9 cellular contexts compared by ENCODE assay signal in the genomic region with DNA sequence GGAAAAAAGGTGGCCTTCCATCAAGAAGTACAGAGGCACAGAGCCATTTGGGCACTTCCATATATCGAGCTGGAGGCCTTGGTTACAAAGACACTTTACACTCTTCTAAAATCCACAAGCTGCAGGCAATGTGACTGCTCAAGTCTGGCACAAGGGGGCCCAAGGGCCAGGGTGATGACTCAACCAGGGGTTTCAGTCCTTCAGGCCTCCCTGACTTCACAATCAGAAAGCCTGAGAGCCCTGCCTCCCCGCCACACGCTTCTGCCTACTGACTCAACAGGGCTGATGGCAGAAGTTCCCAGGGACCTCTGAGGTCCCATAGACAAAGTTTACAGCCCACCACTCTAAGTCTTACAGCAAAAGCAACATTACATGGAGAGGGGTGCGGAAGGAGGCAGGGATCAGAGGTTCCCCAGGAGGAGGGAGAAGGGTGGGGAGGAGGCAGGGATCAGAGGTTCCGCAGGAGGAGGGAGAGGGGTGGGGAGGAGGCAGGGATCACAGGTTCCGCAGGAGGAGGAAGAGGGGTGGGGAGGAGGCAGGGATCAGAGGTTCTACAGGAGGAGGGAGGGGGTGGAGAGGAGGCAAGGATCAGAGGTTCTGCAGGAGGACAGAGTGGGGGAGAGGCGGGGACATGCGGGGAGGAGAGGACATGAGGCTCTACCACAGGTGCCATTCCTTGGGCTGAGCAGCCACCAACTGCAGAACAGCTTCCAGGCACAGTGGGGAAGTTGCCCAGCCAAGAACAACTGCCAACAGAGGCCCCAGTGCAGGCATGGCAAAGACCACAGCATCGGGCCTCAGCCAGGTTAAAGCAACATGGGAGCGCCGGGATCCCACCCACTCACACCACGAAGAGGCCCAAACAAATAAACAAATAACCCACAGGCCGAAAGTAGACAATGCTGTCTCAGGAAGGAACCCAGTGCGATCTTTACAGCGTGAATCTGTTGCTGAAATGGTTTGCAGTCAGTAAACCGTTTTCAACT. TPM values are rescaled to one million over a fixed set of nuclear protein-coding genes. Genes with fewer than 3 reads are reported as not detected.
DNase-seq lines count a peak whose midpoint lies in the region; ATAC-seq and TF ChIP-seq lines count a peak whose summit lies in the region.
"Had no signal": no experiment of that assay in that cellular context is flagged by ENCODE, and none has a peak within 500 bp of the region (broad histone marks: within the 10 kb centered on the region; RNA-seq: fewer than 3 reads in every experiment).

No MANE protein-coding gene starts in this region.

- intact Hi-C loops in OCI-LY7 (cut with micrococcal nuclease; ENCODE audit: unreplicated experiment) (no loop called here), Right ventricle myocardium inferior (cut with DNase I) (no loop called here)

- TF ChIP-seq CTCF in fibroblast of mammary gland (conservative IDR thresholded peaks at IDR 0.05; ENCODE audit: control insufficient read depth, insufficient read depth, low read depth, low read length) (peak; percentile 7), OCI-LY7 (conservative IDR thresholded peaks at IDR 0.05; ENCODE audit: low read length) (no peak)

- ATAC-seq in HG02973 (IDR thresholded peaks at IDR 0.05; ENCODE audit: unreplicated experiment) (peak; percentile 96), Right ventricle myocardium inferior (no peak)

- no peak overlapping the region for H3K4me2 ChIP-seq in OCI-LY7 (ENCODE audit: low read length)

- no peaks in the 10 kb centered on the region for H3K9me3 ChIP-seq in OCI-LY7 (ENCODE audit: low read length)

- H3K4me3 ChIP-seq in fibroblast of mammary gland (ENCODE audit: control insufficient read depth, low read depth, low read length) (no peak overlapping the region), OCI-LY7 (ENCODE audit: low read depth, low read length, poor library complexity, severe bottlenecking) (no peak overlapping the region)

- DNase-seq in activated CD4-positive, alpha-beta T cell treated with anti-CD3 and anti-CD28 coated beads for 24 hours (ENCODE audit: low read depth in 2 of 2), result peak; percentile 26 to 44
- no peak for DNase-seq in activated CD4-positive, alpha-beta T cell treated with anti-CD3 and anti-CD28 coated beads, Interleukin-2, amount 50 U/mL, for 1 hour
- DNase-seq in SW480 (ENCODE audit: low spot score), result peak; percentile 11
- DNase-seq in fibroblast of mammary gland (ENCODE audit: low read depth), result peak; percentile 69
- no peak for DNase-seq in AML-193 (lab: John Stamatoyannopoulos, UW)
- DNase-seq in OCI-LY7 (ENCODE audit: low spot score), result no peak
- DNase-seq in Right ventricle myocardium inferior (ENCODE audit: missing footprints), result no peak

- no TSS peak for BruUV-seq in OCI-LY7 (replicated peaks; lab: Mats Ljungman, UMichigan)

- POLR2A ChIA-PET in OCI-LY7 (lab: Charles Lee), result interaction anchor here (0.7 to 1.4 kb wide), 3 partner anchors 37 to 52 kb away, joined by 3 to 4 read pairs (median 3); a partner anchor contains a TSS

- H3K4me1 ChIP-seq in OCI-LY7 (ENCODE audit: insufficient read depth, low read length, poor library complexity, severe bottlenecking), result peaks cover 14% of the 10 kb centered on the region

- no peak overlapping the region for H3K27ac ChIP-seq in OCI-LY7 (ENCODE audit: low read depth, low read length, poor library complexity, severe bottlenecking)
- H3K27ac ChIP-seq: VCaP had no signal

- peaks cover 71% of the 10 kb centered on the region for H3K79me2 ChIP-seq in OCI-LY7 (ENCODE audit: insufficient read depth, low read depth, low read length)

- CTCF ChIA-PET in OCI-LY7 (lab: Charles Lee; ENCODE audit: unreplicated experiment), result no interaction called here

- H2AFZ ChIP-seq in OCI-LY7 (ENCODE audit: low read length), result no peak overlapping the region

- peaks cover 89% of the 10 kb centered on the region for H3K36me3 ChIP-seq in OCI-LY7 (ENCODE audit: insufficient read depth, low read length)

- H3K9me2 ChIP-seq in OCI-LY7 (ENCODE audit: insufficient read depth, low read length), result no peaks in the 10 kb centered on the region

- H4K20me1 ChIP-seq in OCI-LY7 (ENCODE audit: insufficient read depth, low read length), result peaks cover 24% of the 10 kb centered on the region; the same call in 1 of the 2 replicates

RNA-seq across cellular contexts. Expression of a gene that starts 52.0 kb away (rescaled TPM):
- 32.3 and 39.5 TPM in 2 replicates for total RNA-seq in OCI-LY7 (2014; rRNA removed; shearing (Covaris generic))
- total RNA-seq in OCI-LY7 (2022) (130 and 141 TPM in 2 replicates), Right ventricle myocardium inferior (15.7 TPM)

Comparison
In these comparisons a context has a peak if more than half of its experiments do, and no peak if none do; other contexts are left out.
1. DNase-seq: peak in activated CD4-positive, alpha-beta T cell treated with anti-CD3 and anti-CD28 coated beads for 24 hours (2 of 2), SW480 (single experiment) and fibroblast of mammary gland (single experiment); none in activated CD4-positive, alpha-beta T cell treated with anti-CD3 and anti-CD28 coated beads, Interleukin-2, amount 50 U/mL, for 1 hour (single experiment), AML-193 (0 of 2), OCI-LY7 (single experiment) and Right ventricle myocardium inferior (single experiment).